ENCODE assay signal across 12 cellular contexts in genomic region chr10:46547881-46548780, GRCh38. TPM values are rescaled to one million over a fixed set of nuclear protein-coding genes. Genes with fewer than 3 reads are reported as not detected.
DNase-seq lines count a peak whose midpoint lies in the region; ATAC-seq lines count a peak whose summit lies in the region.
"Had no signal": no experiment of that assay in that cellular context is flagged by ENCODE, and none has a peak within 500 bp of the region (broad histone marks: within the 10 kb centered on the region; RNA-seq: fewer than 3 reads in every experiment).

No MANE protein-coding gene starts in this region.

- ATAC-seq in Right ventricle myocardium inferior: no peak
- ATAC-seq in Right ventricle myocardium superior (ENCODE audit: poor library complexity): no peak
- ATAC-seq in HG03457 (IDR thresholded peaks at IDR 0.05; ENCODE audit: unreplicated experiment): no peak
- ATAC-seq in GM21390 (IDR thresholded peaks at IDR 0.05; ENCODE audit: unreplicated experiment): no peak

- intact Hi-C loops in Right ventricle myocardium inferior (cut with DNase I): no loop called here
- intact Hi-C loops in Right ventricle myocardium superior (cut with DNase I): no loop called here

- DNase-seq in Right ventricle myocardium inferior (ENCODE audit: missing footprints): peak; percentile 69
- no peak for DNase-seq in Right ventricle myocardium superior
- DNase-seq in astrocyte of the hippocampus (ENCODE audit: low read depth, low spot score): peak; percentile 57
- DNase-seq in myocyte (ENCODE audit: low read depth): peak; percentile 73
- DNase-seq in ureter (ENCODE audit: low spot score): peak; percentile 42
- no peak for DNase-seq in NK-92 (lab: John Stamatoyannopoulos, UW; ENCODE audit: unreplicated experiment)
- DNase-seq: NCI-H510A, SIG-M5 had no signal

RNA-seq across cellular contexts. Expression of gene GPRIN2, which starts 8.3 kb away (rescaled TPM):
- total RNA-seq in Right ventricle myocardium inferior (not detected), Right ventricle myocardium superior (not detected), myocyte (not detected in 2 replicates), ureter (9.4 TPM)
- not detected for polyA plus RNA-seq in myocyte (2012)
- total RNA-seq: smooth muscle cell had no signal
- polyA plus RNA-seq: AG04450 had no signal

RNA-seq across cellular contexts. Expression of gene SYT15, which starts 30.8 kb away (rescaled TPM):
- total RNA-seq in Right ventricle myocardium inferior (3.2 TPM), Right ventricle myocardium superior (2.7 TPM), myocyte (0.03 TPM in 1 of 2 replicates, not detected in the other), ureter (10.4 TPM)
- 0.58 TPM for polyA plus RNA-seq in myocyte (2012)

Comparison
In these comparisons a context has a peak if more than half of its experiments do, and no peak if none do; other contexts are left out.
1. DNase-seq: peak in Right ventricle myocardium inferior (single experiment), astrocyte of the hippocampus (single experiment), myocyte (single experiment) and ureter (single experiment); none in Right ventricle myocardium superior (single experiment) and NK-92 (single experiment).
2. RNA of gene GPRIN2, which starts 8.3 kb away (total RNA-seq): 9.4 TPM in ureter (single experiment); not detected in Right ventricle myocardium inferior (single experiment), not detected in Right ventricle myocardium superior (single experiment) and not detected in myocyte; every median in the first group is over 10 times any median in the second.